ENCODE assay signal across 18 cellular contexts in the genomic region with DNA sequence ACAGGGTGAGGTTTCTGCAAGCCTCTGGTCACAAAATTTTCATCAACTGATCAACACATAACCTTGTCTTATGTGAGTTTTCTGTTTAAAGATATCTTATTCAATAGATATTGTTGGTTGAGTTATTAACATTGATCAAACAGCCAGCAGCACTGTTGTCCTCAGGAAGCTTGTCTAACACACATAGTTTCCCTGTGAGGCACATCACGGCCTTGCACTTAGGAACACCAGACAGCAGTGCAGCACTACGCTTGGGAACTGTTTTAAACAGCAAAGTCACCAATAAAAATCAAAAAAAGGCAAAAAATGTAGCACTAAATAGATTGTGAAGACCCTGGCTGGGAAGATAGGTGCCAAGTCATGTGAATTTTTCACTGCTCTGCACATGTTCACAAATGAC. TPM values are rescaled to one million over a fixed set of nuclear protein-coding genes. Genes with fewer than 3 reads are reported as not detected.
A peak's percentile ranks its signal among the peaks of the same experiment; 100 is the strongest.
DNase-seq lines count a peak whose midpoint lies in the region; ATAC-seq, FAIRE-seq and TF ChIP-seq lines count a peak whose summit lies in the region.
"Had no signal": no experiment of that assay in that cellular context is flagged by ENCODE, and none has a peak within 500 bp of the region (broad histone marks: within the 10 kb centered on the region; RNA-seq: fewer than 3 reads in every experiment).

No MANE protein-coding gene starts in this region.

- H2AFZ ChIP-seq in HepG2 (ENCODE audit: low read length): no peak overlapping the region

- H3K9me3 ChIP-seq in HepG2 (ENCODE audit: low read length) (no peaks in the 10 kb centered on the region), right lobe of liver (no peaks in the 10 kb centered on the region), spleen (no peaks in the 10 kb centered on the region)
- H3K9me3 ChIP-seq: BLaER1 had no signal

- no peak for TF ChIP-seq POLR2A in HepG2 (IDR thresholded peaks at IDR 0.05; ENCODE audit: insufficient read depth in 1 of 2, low read depth in 2 of 2, low read length in 2 of 2)
- no peak for TF ChIP-seq POLR2A in right lobe of liver (IDR thresholded peaks at IDR 0.05)
- no peak for TF ChIP-seq POLR2A in spleen (IDR thresholded peaks at IDR 0.05)

- no peaks in the 10 kb centered on the region for H3K36me3 ChIP-seq in HepG2 (replicated peaks in 1 of 2; ENCODE audit: control insufficient read depth in 1 of 2, insufficient read depth in 2 of 2, low read length in 2 of 2)
- no peaks in the 10 kb centered on the region for H3K36me3 ChIP-seq in right lobe of liver
- peaks cover 0 to 40% (median 2%) of the 10 kb centered on the region in 6 donors for H3K36me3 ChIP-seq in spleen
- H3K36me3 ChIP-seq: BLaER1 had no signal

- H3K27ac ChIP-seq in HepG2 (ENCODE audit: extremely low read length, insufficient read depth, low read length): peak overlapping the region; percentile 61
- no peak overlapping the region for H3K27ac ChIP-seq in right lobe of liver
- peak overlapping the region; percentile 70 for H3K27ac ChIP-seq in epithelial cell of prostate
- H3K27ac ChIP-seq in spleen: no peak overlapping the region
- H3K27ac ChIP-seq: BLaER1 had no signal

- WGBS in HepG2 (ENCODE audit: low lambda C conversion rate): 16% methylated on average over 2 of the region's 2 CpGs
- 92% methylated on average over 2 of the region's 2 CpGs for WGBS in right lobe of liver (ENCODE audit: insufficient coverage, low coverage, low lambda C conversion rate, missing lambda C conversion rate)
- 90 to 97% (median 94%) methylated on average over 2 of the region's 2 CpGs for WGBS in spleen, 5 donors

- no peak for TF ChIP-seq RAD21 in HepG2 (CRISPR knock-in tag; IDR thresholded peaks at IDR 0.05)

- FAIRE-seq in HepG2 (lab: Jason Lieb, UNC): no peak
- FAIRE-seq: GM12878, H1 had no signal

- CTCF ChIA-PET in activated CD4-positive, alpha-beta T cell treated with anti-CD3 and anti-CD28 coated beads, Interleukin-2, amount 10 ng/mL, durations not matched to agents 7 days and 5 days (lab: Charles Lee): interaction anchor here (1.1 to 1.8 kb wide), 4 partner anchors 9 to 20 kb away, joined by 3 to 7 read pairs (median 4); no protein-coding TSS in a partner anchor
- CTCF ChIA-PET in HepG2 (lab: Yijun Ruan, JAX; ENCODE audit: low intra/inter-chr PET ratio, low total read pairs): no interaction called here

- no peak for DNase-seq in activated CD4-positive, alpha-beta T cell treated with anti-CD3 and anti-CD28 coated beads, Interleukin-2, amount 10 ng/mL, durations not matched to agents 24 days and 14 days
- DNase-seq in activated CD4-positive, alpha-beta T cell treated with anti-CD3 and anti-CD28 coated beads, Interleukin-2, amount 10 ng/mL, durations not matched to agents 7 days and 5 days: no peak
- DNase-seq in HepG2 (ENCODE audit: low spot score) (no peak), right lobe of liver (no peak), epithelial cell of prostate (ENCODE audit: low read depth, low spot score) (no peak), spleen (peak; percentile 4), posterior cingulate gyrus (no peak)
- DNase-seq: 8988T; Calu3; CD4-positive, alpha-beta memory T cell; DND-41; EL; H9 had no signal

- POLR2A ChIA-PET in activated CD4-positive, alpha-beta T cell treated with anti-CD3 and anti-CD28 coated beads, Interleukin-2, amount 10 ng/mL, durations not matched to agents 7 days and 5 days (lab: Charles Lee): no interaction called here
- POLR2A ChIA-PET in HepG2 (lab: Yijun Ruan, JAX): no interaction called here

- no peak overlapping the region for H3K4me3 Mint-ChIP-seq in activated CD4-positive, alpha-beta T cell treated with anti-CD3 and anti-CD28 coated beads, Interleukin-2, amount 10 ng/mL, durations not matched to agents 24 days and 14 days
- H3K4me3 Mint-ChIP-seq in activated CD4-positive, alpha-beta T cell treated with anti-CD3 and anti-CD28 coated beads, Interleukin-2, amount 10 ng/mL, durations not matched to agents 7 days and 5 days: no peak overlapping the region
- H3K4me3 Mint-ChIP-seq: CD14-positive monocyte; CD4-positive, alpha-beta memory T cell; H9 had no signal

- H4K20me1 ChIP-seq in HepG2 (ENCODE audit: insufficient read depth, low read length): no peaks in the 10 kb centered on the region
- H4K20me1 ChIP-seq: BLaER1 had no signal

- peaks cover 89% of the 10 kb centered on the region for H3K36me3 Mint-ChIP-seq in activated CD4-positive, alpha-beta T cell treated with anti-CD3 and anti-CD28 coated beads, Interleukin-2, amount 10 ng/mL, durations not matched to agents 24 days and 14 days (ENCODE audit: low read depth)
- H3K36me3 Mint-ChIP-seq in activated CD4-positive, alpha-beta T cell treated with anti-CD3 and anti-CD28 coated beads, Interleukin-2, amount 10 ng/mL, durations not matched to agents 7 days and 5 days (ENCODE audit: low read depth): peaks cover 54% of the 10 kb centered on the region
- H3K36me3 Mint-ChIP-seq: CD4-positive, alpha-beta memory T cell had no signal

- H3K27me3 ChIP-seq in HepG2 (ENCODE audit: control insufficient read depth in 1 of 2, insufficient read depth in 2 of 2, low read length in 2 of 2) (no peaks in the 10 kb centered on the region), right lobe of liver (no peaks in the 10 kb centered on the region), spleen (replicated peaks in 1 of 7) (no peaks in the 10 kb centered on the region)
- H3K27me3 ChIP-seq: BLaER1 had no signal

- TF ChIP-seq EP300 in HepG2 (IDR thresholded peaks at IDR 0.05; ENCODE audit: low read depth in 2 of 2, low read length in 2 of 2) (no peak), HepG2 (CRISPR knock-in tag; IDR thresholded peaks at IDR 0.05; ENCODE audit: borderline replicate concordance) (no peak)

- in situ Hi-C loops in HepG2 (cut with HindIII; ENCODE audit: extremely low pct_ligation_motif_present, low pct_unique_long_range_greater_than_20kb): no loop called here

- ATAC-seq in HepG2 (peak; percentile 84), right lobe of liver (no peak), HG03039 (IDR thresholded peaks at IDR 0.05; ENCODE audit: unreplicated experiment) (no peak)
- ATAC-seq: GM12878 had no signal

- no TSS peak for BruUV-seq in HepG2 (replicated peaks; lab: Mats Ljungman, UMichigan)

- TF ChIP-seq CTCF in HepG2 (CRISPR knock-in tag; IDR thresholded peaks at IDR 0.05) (no peak), right lobe of liver (IDR thresholded peaks at IDR 0.05) (no peak), spleen (IDR thresholded peaks at IDR 0.05 in 8 of 11, conservative IDR thresholded peaks at IDR 0.05 in 3 of 11) (no peak)

- H3K4me1 Mint-ChIP-seq in activated CD4-positive, alpha-beta T cell treated with anti-CD3 and anti-CD28 coated beads, Interleukin-2, amount 10 ng/mL, durations not matched to agents 24 days and 14 days: peaks cover 74% of the 10 kb centered on the region
- peaks cover 24% of the 10 kb centered on the region for H3K4me1 Mint-ChIP-seq in activated CD4-positive, alpha-beta T cell treated with anti-CD3 and anti-CD28 coated beads, Interleukin-2, amount 10 ng/mL, durations not matched to agents 7 days and 5 days
- H3K4me1 Mint-ChIP-seq: CD4-positive, alpha-beta memory T cell had no signal

- no peak overlapping the region for H3K9ac ChIP-seq in HepG2 (ENCODE audit: insufficient read depth, low read depth, low read length)
- H3K9ac ChIP-seq: BLaER1 had no signal

- H3K27ac Mint-ChIP-seq in activated CD4-positive, alpha-beta T cell treated with anti-CD3 and anti-CD28 coated beads, Interleukin-2, amount 10 ng/mL, durations not matched to agents 24 days and 14 days: peak overlapping the region; percentile 61
- no peak overlapping the region for H3K27ac Mint-ChIP-seq in activated CD4-positive, alpha-beta T cell treated with anti-CD3 and anti-CD28 coated beads, Interleukin-2, amount 10 ng/mL, durations not matched to agents 7 days and 5 days
- H3K27ac Mint-ChIP-seq: CD4-positive, alpha-beta memory T cell; H9 had no signal

- H3K9me3 Mint-ChIP-seq in activated CD4-positive, alpha-beta T cell treated with anti-CD3 and anti-CD28 coated beads, Interleukin-2, amount 10 ng/mL, durations not matched to agents 24 days and 14 days: peaks cover 5% of the 10 kb centered on the region
- no peaks in the 10 kb centered on the region for H3K9me3 Mint-ChIP-seq in activated CD4-positive, alpha-beta T cell treated with anti-CD3 and anti-CD28 coated beads, Interleukin-2, amount 10 ng/mL, durations not matched to agents 7 days and 5 days
- H3K9me3 Mint-ChIP-seq: CD14-positive monocyte; CD4-positive, alpha-beta memory T cell; H9 had no signal

- H3K4me3 ChIP-seq in HepG2 (replicated peaks in 1 of 3; ENCODE audit: insufficient read depth in 1 of 3, low read depth in 2 of 3, low read length in 3 of 3): no peak overlapping the region
- H3K4me3 ChIP-seq in right lobe of liver: no peak overlapping the region
- H3K4me3 ChIP-seq in spleen: no peak overlapping the region
- H3K4me3 ChIP-seq: BLaER1, GM12878 had no signal

- H3K79me2 ChIP-seq in HepG2 (ENCODE audit: insufficient read depth, low read length): no peaks in the 10 kb centered on the region

- H3K4me1 ChIP-seq in HepG2 (ENCODE audit: insufficient read depth, low read length) (peaks cover 39% of the 10 kb centered on the region), right lobe of liver (peaks cover 0 to 2% (median 0%) of the 10 kb centered on the region in 4 donors), spleen (peaks cover 0 to 4% (median 3%) of the 10 kb centered on the region in 6 donors)

- intact Hi-C loops in activated CD4-positive, alpha-beta T cell treated with anti-CD3 and anti-CD28 coated beads, Interleukin-2, amount 10 ng/mL, durations not matched to agents 24 days and 14 days (cut with micrococcal nuclease): no loop called here
- intact Hi-C loops in HepG2 (cut with micrococcal nuclease; ENCODE audit: unreplicated experiment) (no loop called here), right lobe of liver (cut with DNase I) (no loop called here), spleen (cut with DNase I; ENCODE audit: low total_unique reads) (no loop called here), posterior cingulate gyrus (cut with DNase I) (no loop called here)

- H3K4me2 ChIP-seq in HepG2 (ENCODE audit: low read depth, low read length): peak overlapping the region; percentile 15; the same call in 1 of the 2 replicates
- H3K4me2 ChIP-seq: BLaER1 had no signal

- H3K27me3 Mint-ChIP-seq in activated CD4-positive, alpha-beta T cell treated with anti-CD3 and anti-CD28 coated beads, Interleukin-2, amount 10 ng/mL, durations not matched to agents 24 days and 14 days: no peaks in the 10 kb centered on the region
- no peaks in the 10 kb centered on the region for H3K27me3 Mint-ChIP-seq in activated CD4-positive, alpha-beta T cell treated with anti-CD3 and anti-CD28 coated beads, Interleukin-2, amount 10 ng/mL, durations not matched to agents 7 days and 5 days
- H3K27me3 Mint-ChIP-seq: CD4-positive, alpha-beta memory T cell had no signal

RNA-seq across cellular contexts. Expression of gene VDR, which starts 29.1 kb away (rescaled TPM):
- total RNA-seq in activated CD4-positive, alpha-beta T cell treated with anti-CD3 and anti-CD28 coated beads, Interleukin-2, amount 10 ng/mL, durations not matched to agents 24 days and 14 days: 267 and 277 TPM in 2 replicates
- 10 to 100 TPM; 16.4 to 17.3 TPM for total RNA-seq in activated CD4-positive, alpha-beta T cell treated with anti-CD3 and anti-CD28 coated beads, Interleukin-2, amount 10 ng/mL, durations not matched to agents 7 days and 5 days
- total RNA-seq in HepG2 (2016; rRNA removed; fragmentation: Illumina TruSeq; extraction: Trizol) (0.21 and 0.33 TPM in 2 replicates), right lobe of liver (1 to 10 TPM in 1 of 6 experiments, under 1 TPM in 5; 0.18 to 1.2 (median 0.39) TPM), spleen (10 to 100 TPM in 1 of 7 donors, 1 to 10 TPM in 6; 5.5 to 10.5 (median 6.4) TPM)
- total RNA-seq in HepG2 (2016; cell fraction: cytosol; rRNA removed; fragmentation: Illumina TruSeq; extraction: Trizol; ENCODE audit: low read depth): 0.09 TPM in 1 of 2 replicates, not detected in the other
- total RNA-seq in HepG2 (2016; cell fraction: insoluble cytoplasmic fraction; rRNA removed; fragmentation: Illumina TruSeq; extraction: Trizol): 0.40 and 0.52 TPM in 2 replicates
- total RNA-seq in HepG2 (2016; cell fraction: membrane; rRNA removed; fragmentation: Illumina TruSeq; extraction: Trizol): 0.14 and 0.22 TPM in 2 replicates
- total RNA-seq in HepG2 (2016; cell fraction: nucleus; rRNA removed; fragmentation: Illumina TruSeq; extraction: Trizol): 0.16 and 0.25 TPM in 2 replicates
- polyA plus RNA-seq in HepG2 (2011; rRNA removed) (0.08 and 0.13 TPM in 2 replicates), spleen (under 1 TPM; 0.70 to 0.89 (median 0.83) TPM)
- 0.04 and 0.09 TPM in 2 replicates for polyA plus RNA-seq in HepG2 (2011; cell fraction: cytosol; rRNA removed)
- polyA plus RNA-seq in HepG2 (2011; cell fraction: nucleus; rRNA removed): 0.10 and 0.21 TPM in 2 replicates
- polyA plus RNA-seq in HepG2 (2012): 0.08 and 0.35 TPM in 2 replicates
- not detected in 2 replicates for polyA plus RNA-seq in HepG2 (2016; cell fraction: cytosol; fragmentation: Illumina TruSeq; extraction: Trizol; ENCODE audit: low read depth)
- 0.24 and 0.36 TPM in 2 replicates for polyA plus RNA-seq in HepG2 (2016; cell fraction: insoluble cytoplasmic fraction; fragmentation: Illumina TruSeq; extraction: Trizol; ENCODE audit: low read depth)
- 0.03 and 0.12 TPM in 2 replicates for polyA plus RNA-seq in HepG2 (2016; cell fraction: membrane; fragmentation: Illumina TruSeq; extraction: Trizol; ENCODE audit: low read depth)
- 0.48 and 0.64 TPM in 2 replicates for polyA plus RNA-seq in HepG2 (2016; cell fraction: nucleus; fragmentation: Illumina TruSeq; extraction: Trizol; ENCODE audit: insufficient read depth, low read depth)
- polyA minus RNA-seq in HepG2 (2011; rRNA and poly(A)+ RNA removed; ENCODE audit: low replicate concordance): 0.16 and 12.3 TPM in 2 replicates
- not detected in 2 replicates for polyA minus RNA-seq in HepG2 (2011; cell fraction: cytosol; rRNA and poly(A)+ RNA removed)
- polyA minus RNA-seq in HepG2 (2011; cell fraction: nucleus; rRNA and poly(A)+ RNA removed): 0.13 and 0.25 TPM in 2 replicates

RNA-seq across cellular contexts. Expression of gene HDAC7, which starts 56.0 kb away (rescaled TPM):
- total RNA-seq in activated CD4-positive, alpha-beta T cell treated with anti-CD3 and anti-CD28 coated beads, Interleukin-2, amount 10 ng/mL, durations not matched to agents 24 days and 14 days: 405 and 419 TPM in 2 replicates
- 100 to 1,000 TPM; 218 to 232 TPM for total RNA-seq in activated CD4-positive, alpha-beta T cell treated with anti-CD3 and anti-CD28 coated beads, Interleukin-2, amount 10 ng/mL, durations not matched to agents 7 days and 5 days
- total RNA-seq in HepG2 (2016; rRNA removed; fragmentation: Illumina TruSeq; extraction: Trizol) (3.7 and 4.6 TPM in 2 replicates), right lobe of liver (10 to 100 TPM in 2 of 6 experiments, 1 to 10 TPM in 4; 6.6 to 18.8 (median 8.4) TPM), spleen (100 to 1,000 TPM in 5 of 7 donors, 10 to 100 TPM in 2; 74.9 to 158 (median 132) TPM)
- 1.5 and 2.7 TPM in 2 replicates for total RNA-seq in HepG2 (2016; cell fraction: cytosol; rRNA removed; fragmentation: Illumina TruSeq; extraction: Trizol; ENCODE audit: low read depth)
- 3.3 and 5.0 TPM in 2 replicates for total RNA-seq in HepG2 (2016; cell fraction: insoluble cytoplasmic fraction; rRNA removed; fragmentation: Illumina TruSeq; extraction: Trizol)
- 4.5 and 5.3 TPM in 2 replicates for total RNA-seq in HepG2 (2016; cell fraction: membrane; rRNA removed; fragmentation: Illumina TruSeq; extraction: Trizol)
- 5.2 and 5.6 TPM in 2 replicates for total RNA-seq in HepG2 (2016; cell fraction: nucleus; rRNA removed; fragmentation: Illumina TruSeq; extraction: Trizol)
- polyA plus RNA-seq in HepG2 (2011; rRNA removed) (8.5 and 10.8 TPM in 2 replicates), spleen (10 to 100 TPM; 39.6 to 76.7 (median 52.2) TPM)
- polyA plus RNA-seq in HepG2 (2011; cell fraction: cytosol; rRNA removed): 3.4 and 5.9 TPM in 2 replicates
- 44.6 and 61.9 TPM in 2 replicates for polyA plus RNA-seq in HepG2 (2011; cell fraction: nucleus; rRNA removed)
- 3.9 and 6.2 TPM in 2 replicates for polyA plus RNA-seq in HepG2 (2012)
- 1.6 and 1.8 TPM in 2 replicates for polyA plus RNA-seq in HepG2 (2016; cell fraction: cytosol; fragmentation: Illumina TruSeq; extraction: Trizol; ENCODE audit: low read depth)
- 7.3 and 8.0 TPM in 2 replicates for polyA plus RNA-seq in HepG2 (2016; cell fraction: insoluble cytoplasmic fraction; fragmentation: Illumina TruSeq; extraction: Trizol; ENCODE audit: low read depth)
- 5.0 and 6.0 TPM in 2 replicates for polyA plus RNA-seq in HepG2 (2016; cell fraction: membrane; fragmentation: Illumina TruSeq; extraction: Trizol; ENCODE audit: low read depth)
- polyA plus RNA-seq in HepG2 (2016; cell fraction: nucleus; fragmentation: Illumina TruSeq; extraction: Trizol; ENCODE audit: insufficient read depth, low read depth): 15.8 and 16.2 TPM in 2 replicates
- polyA minus RNA-seq in HepG2 (2011; rRNA and poly(A)+ RNA removed; ENCODE audit: low replicate concordance): 11.8 and 35.8 TPM in 2 replicates
- 2.3 and 4.6 TPM in 2 replicates for polyA minus RNA-seq in HepG2 (2011; cell fraction: cytosol; rRNA and poly(A)+ RNA removed)
- polyA minus RNA-seq in HepG2 (2011; cell fraction: nucleus; rRNA and poly(A)+ RNA removed): 6.8 and 9.5 TPM in 2 replicates

Comparison
In these comparisons a context has a peak if more than half of its experiments do, and no peak if none do; other contexts are left out.
1. H3K27ac ChIP-seq: peak in HepG2 (single experiment) and epithelial cell of prostate (single experiment); none in right lobe of liver (0 of 3) and spleen (0 of 8).
2. RNA of gene VDR, which starts 29.1 kb away (total RNA-seq): 267 to 277 TPM in activated CD4-positive, alpha-beta T cell treated with anti-CD3 and anti-CD28 coated beads, Interleukin-2, amount 10 ng/mL, durations not matched to agents 24 days and 14 days; 16.4 to 17.3 TPM in activated CD4-positive, alpha-beta T cell treated with anti-CD3 and anti-CD28 coated beads, Interleukin-2, amount 10 ng/mL, durations not matched to agents 7 days and 5 days, 5.5 to 10.5 TPM in spleen, 0.18 to 1.2 TPM in right lobe of liver and 0.09 to 0.52 TPM in HepG2; every median in the first group is over 10 times any median in the second.